Comparison of ENCODE assay signal across 8 cellular contexts in genomic region chr5:34959323-34959722, GRCh38. TPM values are rescaled to one million over a fixed set of nuclear protein-coding genes. Genes with fewer than 3 reads are reported as not detected.
DNase-seq lines count a peak whose midpoint lies in the region; ATAC-seq and TF ChIP-seq lines count a peak whose summit lies in the region.

No MANE protein-coding gene starts in this region.

- no peaks in the 10 kb centered on the region for H3K4me1 ChIP-seq in heart left ventricle

- no peak for TF ChIP-seq CTCF in astrocyte of the spinal cord (IDR thresholded peaks at IDR 0.05; ENCODE audit: low read depth, low read length)
- TF ChIP-seq CTCF in heart left ventricle (IDR thresholded peaks at IDR 0.05), result no peak

- no peak overlapping the region for H3K4me3 ChIP-seq in astrocyte of the spinal cord (ENCODE audit: low read depth, low read length)
- H3K4me3 ChIP-seq in heart left ventricle, result no peak overlapping the region

- H3K9me3 ChIP-seq in heart left ventricle, result no peaks in the 10 kb centered on the region

- no peaks in the 10 kb centered on the region for H3K27me3 ChIP-seq in heart left ventricle

- 85 to 96% (median 92%) methylated on average over 1 of the region's 1 CpG for WGBS in heart left ventricle, 4 donors

- intact Hi-C loops in heart left ventricle (cut with DNase I), result loop anchor here in 1 of 10 donors (10.0 kb wide), 1 partner anchor 965 kb away; no protein-coding TSS in a partner anchor

- no peak overlapping the region for H3K27ac ChIP-seq in heart left ventricle

- peaks cover 0 to 30% (median 20%) of the 10 kb centered on the region in 9 donors for H3K36me3 ChIP-seq in heart left ventricle

- ATAC-seq in GM19351 (IDR thresholded peaks at IDR 0.05; ENCODE audit: unreplicated experiment) (peak; percentile 95), HG03159 (IDR thresholded peaks at IDR 0.05; ENCODE audit: unreplicated experiment) (peak; percentile 91), heart left ventricle (no peak)

- no peak for TF ChIP-seq POLR2A in heart left ventricle (IDR thresholded peaks at IDR 0.05)

- in situ Hi-C loops in Caki2 (cut with HindIII; ENCODE audit: low pct_unique_long_range_greater_than_20kb, low sequenced_read_pairs) (no loop called here), astrocyte of the spinal cord (cut with HindIII; ENCODE audit: low sequenced_read_pairs) (no loop called here)

- DNase-seq in Caki2 (ENCODE audit: low read depth) (peak; percentile 10), astrocyte of the spinal cord (ENCODE audit: low read depth, low spot score) (peak; percentile 57), NCI-H2227 (lab: John Stamatoyannopoulos, UW; ENCODE audit: unreplicated experiment) (no peak), T1000 (lab: John Stamatoyannopoulos, UW) (no peak), NCI-H2029 (lab: John Stamatoyannopoulos, UW) (no peak), heart left ventricle (no peak)

RNA-seq across cellular contexts. Expression of gene DNAJC21, which starts 30.0 kb away (rescaled TPM):
- 9.3 and 17.5 TPM in 2 replicates for total RNA-seq in Caki2 (2014; rRNA removed; shearing (Covaris generic); ENCODE audit: low replicate concordance)
- 10 to 100 TPM; 35.7 to 60.1 (median 51.1) TPM for total RNA-seq in heart left ventricle
- polyA plus RNA-seq in heart left ventricle, result 10 to 100 TPM; 38.8 to 46.5 TPM

RNA-seq across cellular contexts. Expression of gene BRIX1, which starts 43.8 kb away (rescaled TPM):
- total RNA-seq in Caki2 (2014; rRNA removed; shearing (Covaris generic); ENCODE audit: low replicate concordance), result 68.6 and 90.8 TPM in 2 replicates
- total RNA-seq in heart left ventricle, result 10 to 100 TPM; 10.5 to 19.6 (median 14.5) TPM
- 10 to 100 TPM; 10.2 to 14.9 TPM for polyA plus RNA-seq in heart left ventricle

RNA-seq across cellular contexts. Expression of gene RAD1, which starts 44.0 kb away (rescaled TPM):
- total RNA-seq in Caki2 (2014; rRNA removed; shearing (Covaris generic); ENCODE audit: low replicate concordance), result 31.0 and 42.8 TPM in 2 replicates
- 10 to 100 TPM; 12.8 to 29.6 (median 22.7) TPM for total RNA-seq in heart left ventricle
- 10 to 100 TPM; 18.7 to 23.9 TPM for polyA plus RNA-seq in heart left ventricle

Comparison
In these comparisons a context has a peak if more than half of its experiments do, and no peak if none do; other contexts are left out.
1. DNase-seq: peak in Caki2 (single experiment) and astrocyte of the spinal cord (single experiment); none in NCI-H2227 (single experiment), T1000 (single experiment), NCI-H2029 (single experiment) and heart left ventricle (0 of 5).
2. ATAC-seq: peak in GM19351 (single experiment) and HG03159 (single experiment); none in heart left ventricle (0 of 4).